In the genomic region with DNA sequence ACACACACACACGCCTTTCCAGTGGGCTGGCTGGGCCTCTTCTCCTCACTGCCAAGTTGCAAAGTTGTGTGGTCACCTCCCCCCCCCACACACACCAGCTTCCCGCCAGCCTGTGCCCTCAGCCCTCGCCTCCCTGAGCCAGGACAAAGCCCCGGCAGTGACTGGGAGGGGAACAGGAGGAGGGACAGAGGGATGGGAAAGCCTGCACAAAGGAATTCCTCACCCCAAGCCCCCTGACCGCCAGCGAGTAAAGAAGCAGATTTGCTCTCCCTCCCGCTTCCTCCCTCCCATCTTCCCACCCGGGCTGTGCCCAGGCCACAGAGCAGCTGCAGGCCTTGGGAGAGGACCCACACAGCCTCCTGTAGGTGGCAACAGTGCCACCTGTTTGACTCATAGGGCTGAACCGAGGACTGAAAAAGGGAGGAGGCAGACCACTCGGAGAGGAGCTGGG, we compare ENCODE assay signal across 1 cellular context.
TF ChIP-seq lines count a peak whose summit lies in the region.

A gene with protein sequence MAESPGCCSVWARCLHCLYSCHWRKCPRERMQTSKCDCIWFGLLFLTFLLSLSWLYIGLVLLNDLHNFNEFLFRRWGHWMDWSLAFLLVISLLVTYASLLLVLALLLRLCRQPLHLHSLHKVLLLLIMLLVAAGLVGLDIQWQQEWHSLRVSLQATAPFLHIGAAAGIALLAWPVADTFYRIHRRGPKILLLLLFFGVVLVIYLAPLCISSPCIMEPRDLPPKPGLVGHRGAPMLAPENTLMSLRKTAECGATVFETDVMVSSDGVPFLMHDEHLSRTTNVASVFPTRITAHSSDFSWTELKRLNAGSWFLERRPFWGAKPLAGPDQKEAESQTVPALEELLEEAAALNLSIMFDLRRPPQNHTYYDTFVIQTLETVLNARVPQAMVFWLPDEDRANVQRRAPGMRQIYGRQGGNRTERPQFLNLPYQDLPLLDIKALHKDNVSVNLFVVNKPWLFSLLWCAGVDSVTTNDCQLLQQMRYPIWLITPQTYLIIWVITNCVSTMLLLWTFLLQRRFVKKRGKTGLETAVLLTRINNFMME (plus strand): TSS at position 429 of the 451 bp plus-strand sequence. CDS start 1,671 bp downstream, outside the sequence.

TF ChIP-seq in HepG2, 621 proteins besides CTCF, POLR2A, EP300 and RAD21:
- no peak for TF ChIP-seq ZNF557 (CRISPR knock-in tag; IDR thresholded peaks at IDR 0.05)
- no peak for TF ChIP-seq TCF7 (IDR thresholded peaks at IDR 0.05; ENCODE audit: low read depth)
- peak; percentile 82 for TF ChIP-seq ZNF263 (CRISPR knock-in tag; IDR thresholded peaks at IDR 0.05)
- TF ChIP-seq, protein P1, sequence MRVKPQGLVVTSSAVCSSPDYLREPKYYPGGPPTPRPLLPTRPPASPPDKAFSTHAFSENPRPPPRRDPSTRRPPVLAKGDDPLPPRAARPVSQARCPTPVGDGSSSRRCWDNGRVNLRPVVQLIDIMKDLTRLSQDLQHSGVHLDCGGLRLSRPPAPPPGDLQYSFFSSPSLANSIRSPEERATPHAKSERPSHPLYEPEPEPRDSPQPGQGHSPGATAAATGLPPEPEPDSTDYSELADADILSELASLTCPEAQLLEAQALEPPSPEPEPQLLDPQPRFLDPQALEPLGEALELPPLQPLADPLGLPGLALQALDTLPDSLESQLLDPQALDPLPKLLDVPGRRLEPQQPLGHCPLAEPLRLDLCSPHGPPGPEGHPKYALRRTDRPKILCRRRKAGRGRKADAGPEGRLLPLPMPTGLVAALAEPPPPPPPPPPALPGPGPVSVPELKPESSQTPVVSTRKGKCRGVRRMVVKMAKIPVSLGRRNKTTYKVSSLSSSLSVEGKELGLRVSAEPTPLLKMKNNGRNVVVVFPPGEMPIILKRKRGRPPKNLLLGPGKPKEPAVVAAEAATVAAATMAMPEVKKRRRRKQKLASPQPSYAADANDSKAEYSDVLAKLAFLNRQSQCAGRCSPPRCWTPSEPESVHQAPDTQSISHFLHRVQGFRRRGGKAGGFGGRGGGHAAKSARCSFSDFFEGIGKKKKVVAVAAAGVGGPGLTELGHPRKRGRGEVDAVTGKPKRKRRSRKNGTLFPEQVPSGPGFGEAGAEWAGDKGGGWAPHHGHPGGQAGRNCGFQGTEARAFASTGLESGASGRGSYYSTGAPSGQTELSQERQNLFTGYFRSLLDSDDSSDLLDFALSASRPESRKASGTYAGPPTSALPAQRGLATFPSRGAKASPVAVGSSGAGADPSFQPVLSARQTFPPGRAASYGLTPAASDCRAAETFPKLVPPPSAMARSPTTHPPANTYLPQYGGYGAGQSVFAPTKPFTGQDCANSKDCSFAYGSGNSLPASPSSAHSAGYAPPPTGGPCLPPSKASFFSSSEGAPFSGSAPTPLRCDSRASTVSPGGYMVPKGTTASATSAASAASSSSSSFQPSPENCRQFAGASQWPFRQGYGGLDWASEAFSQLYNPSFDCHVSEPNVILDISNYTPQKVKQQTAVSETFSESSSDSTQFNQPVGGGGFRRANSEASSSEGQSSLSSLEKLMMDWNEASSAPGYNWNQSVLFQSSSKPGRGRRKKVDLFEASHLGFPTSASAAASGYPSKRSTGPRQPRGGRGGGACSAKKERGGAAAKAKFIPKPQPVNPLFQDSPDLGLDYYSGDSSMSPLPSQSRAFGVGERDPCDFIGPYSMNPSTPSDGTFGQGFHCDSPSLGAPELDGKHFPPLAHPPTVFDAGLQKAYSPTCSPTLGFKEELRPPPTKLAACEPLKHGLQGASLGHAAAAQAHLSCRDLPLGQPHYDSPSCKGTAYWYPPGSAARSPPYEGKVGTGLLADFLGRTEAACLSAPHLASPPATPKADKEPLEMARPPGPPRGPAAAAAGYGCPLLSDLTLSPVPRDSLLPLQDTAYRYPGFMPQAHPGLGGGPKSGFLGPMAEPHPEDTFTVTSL (CRISPR knock-in tag; IDR thresholded peaks at IDR 0.05; ENCODE audit: borderline replicate concordance), result no peak
- TF ChIP-seq, protein P2, sequence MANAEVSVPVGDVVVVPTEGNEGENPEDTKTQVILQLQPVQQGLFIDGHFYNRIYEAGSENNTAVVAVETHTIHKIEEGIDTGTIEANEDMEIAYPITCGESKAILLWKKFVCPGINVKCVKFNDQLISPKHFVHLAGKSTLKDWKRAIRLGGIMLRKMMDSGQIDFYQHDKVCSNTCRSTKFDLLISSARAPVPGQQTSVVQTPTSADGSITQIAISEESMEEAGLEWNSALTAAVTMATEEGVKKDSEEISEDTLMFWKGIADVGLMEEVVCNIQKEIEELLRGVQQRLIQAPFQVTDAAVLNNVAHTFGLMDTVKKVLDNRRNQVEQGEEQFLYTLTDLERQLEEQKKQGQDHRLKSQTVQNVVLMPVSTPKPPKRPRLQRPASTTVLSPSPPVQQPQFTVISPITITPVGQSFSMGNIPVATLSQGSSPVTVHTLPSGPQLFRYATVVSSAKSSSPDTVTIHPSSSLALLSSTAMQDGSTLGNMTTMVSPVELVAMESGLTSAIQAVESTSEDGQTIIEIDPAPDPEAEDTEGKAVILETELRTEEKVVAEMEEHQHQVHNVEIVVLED (CRISPR knock-in tag; IDR thresholded peaks at IDR 0.05; ENCODE audit: borderline replicate concordance), result no peak
- TF ChIP-seq, protein P3, sequence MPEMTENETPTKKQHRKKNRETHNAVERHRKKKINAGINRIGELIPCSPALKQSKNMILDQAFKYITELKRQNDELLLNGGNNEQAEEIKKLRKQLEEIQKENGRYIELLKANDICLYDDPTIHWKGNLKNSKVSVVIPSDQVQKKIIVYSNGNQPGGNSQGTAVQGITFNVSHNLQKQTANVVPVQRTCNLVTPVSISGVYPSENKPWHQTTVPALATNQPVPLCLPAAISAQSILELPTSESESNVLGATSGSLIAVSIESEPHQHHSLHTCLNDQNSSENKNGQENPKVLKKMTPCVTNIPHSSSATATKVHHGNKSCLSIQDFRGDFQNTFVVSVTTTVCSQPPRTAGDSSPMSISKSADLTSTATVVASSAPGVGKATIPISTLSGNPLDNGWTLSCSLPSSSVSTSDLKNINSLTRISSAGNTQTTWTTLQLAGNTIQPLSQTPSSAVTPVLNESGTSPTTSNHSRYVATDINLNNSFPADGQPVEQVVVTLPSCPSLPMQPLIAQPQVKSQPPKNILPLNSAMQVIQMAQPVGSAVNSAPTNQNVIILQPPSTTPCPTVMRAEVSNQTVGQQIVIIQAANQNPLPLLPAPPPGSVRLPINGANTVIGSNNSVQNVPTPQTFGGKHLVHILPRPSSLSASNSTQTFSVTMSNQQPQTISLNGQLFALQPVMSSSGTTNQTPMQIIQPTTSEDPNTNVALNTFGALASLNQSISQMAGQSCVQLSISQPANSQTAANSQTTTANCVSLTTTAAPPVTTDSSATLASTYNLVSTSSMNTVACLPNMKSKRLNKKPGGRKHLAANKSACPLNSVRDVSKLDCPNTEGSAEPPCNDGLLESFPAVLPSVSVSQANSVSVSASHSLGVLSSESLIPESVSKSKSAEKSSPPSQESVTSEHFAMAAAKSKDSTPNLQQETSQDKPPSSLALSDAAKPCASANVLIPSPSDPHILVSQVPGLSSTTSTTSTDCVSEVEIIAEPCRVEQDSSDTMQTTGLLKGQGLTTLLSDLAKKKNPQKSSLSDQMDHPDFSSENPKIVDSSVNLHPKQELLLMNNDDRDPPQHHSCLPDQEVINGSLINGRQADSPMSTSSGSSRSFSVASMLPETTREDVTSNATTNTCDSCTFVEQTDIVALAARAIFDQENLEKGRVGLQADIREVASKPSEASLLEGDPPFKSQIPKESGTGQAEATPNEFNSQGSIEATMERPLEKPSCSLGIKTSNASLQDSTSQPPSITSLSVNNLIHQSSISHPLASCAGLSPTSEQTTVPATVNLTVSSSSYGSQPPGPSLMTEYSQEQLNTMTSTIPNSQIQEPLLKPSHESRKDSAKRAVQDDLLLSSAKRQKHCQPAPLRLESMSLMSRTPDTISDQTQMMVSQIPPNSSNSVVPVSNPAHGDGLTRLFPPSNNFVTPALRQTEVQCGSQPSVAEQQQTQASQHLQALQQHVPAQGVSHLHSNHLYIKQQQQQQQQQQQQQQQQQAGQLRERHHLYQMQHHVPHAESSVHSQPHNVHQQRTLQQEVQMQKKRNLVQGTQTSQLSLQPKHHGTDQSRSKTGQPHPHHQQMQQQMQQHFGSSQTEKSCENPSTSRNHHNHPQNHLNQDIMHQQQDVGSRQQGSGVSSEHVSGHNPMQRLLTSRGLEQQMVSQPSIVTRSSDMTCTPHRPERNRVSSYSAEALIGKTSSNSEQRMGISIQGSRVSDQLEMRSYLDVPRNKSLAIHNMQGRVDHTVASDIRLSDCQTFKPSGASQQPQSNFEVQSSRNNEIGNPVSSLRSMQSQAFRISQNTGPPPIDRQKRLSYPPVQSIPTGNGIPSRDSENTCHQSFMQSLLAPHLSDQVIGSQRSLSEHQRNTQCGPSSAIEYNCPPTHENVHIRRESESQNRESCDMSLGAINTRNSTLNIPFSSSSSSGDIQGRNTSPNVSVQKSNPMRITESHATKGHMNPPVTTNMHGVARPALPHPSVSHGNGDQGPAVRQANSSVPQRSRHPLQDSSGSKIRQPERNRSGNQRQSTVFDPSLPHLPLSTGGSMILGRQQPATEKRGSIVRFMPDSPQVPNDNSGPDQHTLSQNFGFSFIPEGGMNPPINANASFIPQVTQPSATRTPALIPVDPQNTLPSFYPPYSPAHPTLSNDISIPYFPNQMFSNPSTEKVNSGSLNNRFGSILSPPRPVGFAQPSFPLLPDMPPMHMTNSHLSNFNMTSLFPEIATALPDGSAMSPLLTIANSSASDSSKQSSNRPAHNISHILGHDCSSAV (CRISPR knock-in tag; IDR thresholded peaks at IDR 0.05; ENCODE audit: borderline replicate concordance), result no peak
- peak; percentile 32; the same call in 1 of the 2 replicates for TF ChIP-seq FOSL2 (CRISPR knock-in tag; IDR thresholded peaks at IDR 0.05)
- 0 out of 2 replicates have a peak, but pooled peaks have one; percentile 42 for TF ChIP-seq HNRNPL (IDR thresholded peaks at IDR 0.05; ENCODE audit: low read depth, low read length)
- TF ChIP-seq KLF6 (CRISPR knock-in tag; IDR thresholded peaks at IDR 0.05), result no peak
- no peak for TF ChIP-seq ZNF10 (CRISPR knock-in tag; IDR thresholded peaks at IDR 0.05; ENCODE audit: borderline replicate concordance, low read depth)
- no peak for TF ChIP-seq ZFP62 (CRISPR knock-in tag; IDR thresholded peaks at IDR 0.05)
- no peak for TF ChIP-seq ZSCAN31 (CRISPR knock-in tag; IDR thresholded peaks at IDR 0.05; ENCODE audit: low read depth)
- TF ChIP-seq ZNF326 (CRISPR knock-in tag; IDR thresholded peaks at IDR 0.05; ENCODE audit: borderline replicate concordance), result no peak
- TF ChIP-seq ZNF468 (CRISPR knock-in tag; IDR thresholded peaks at IDR 0.05), result no peak
- no peak for TF ChIP-seq NR3C1 (CRISPR knock-in tag; IDR thresholded peaks at IDR 0.05)
- TF ChIP-seq XRCC5 (optimal IDR thresholded peaks at IDR 0.05; ENCODE audit: low read length), result peak; percentile 37
- TF ChIP-seq STAG1 (CRISPR knock-in tag; IDR thresholded peaks at IDR 0.05), result peak; percentile 64
- TF ChIP-seq GATA4 (IDR thresholded peaks at IDR 0.05; ENCODE audit: borderline replicate concordance, low read depth), result no peak
- TF ChIP-seq, protein P4, sequence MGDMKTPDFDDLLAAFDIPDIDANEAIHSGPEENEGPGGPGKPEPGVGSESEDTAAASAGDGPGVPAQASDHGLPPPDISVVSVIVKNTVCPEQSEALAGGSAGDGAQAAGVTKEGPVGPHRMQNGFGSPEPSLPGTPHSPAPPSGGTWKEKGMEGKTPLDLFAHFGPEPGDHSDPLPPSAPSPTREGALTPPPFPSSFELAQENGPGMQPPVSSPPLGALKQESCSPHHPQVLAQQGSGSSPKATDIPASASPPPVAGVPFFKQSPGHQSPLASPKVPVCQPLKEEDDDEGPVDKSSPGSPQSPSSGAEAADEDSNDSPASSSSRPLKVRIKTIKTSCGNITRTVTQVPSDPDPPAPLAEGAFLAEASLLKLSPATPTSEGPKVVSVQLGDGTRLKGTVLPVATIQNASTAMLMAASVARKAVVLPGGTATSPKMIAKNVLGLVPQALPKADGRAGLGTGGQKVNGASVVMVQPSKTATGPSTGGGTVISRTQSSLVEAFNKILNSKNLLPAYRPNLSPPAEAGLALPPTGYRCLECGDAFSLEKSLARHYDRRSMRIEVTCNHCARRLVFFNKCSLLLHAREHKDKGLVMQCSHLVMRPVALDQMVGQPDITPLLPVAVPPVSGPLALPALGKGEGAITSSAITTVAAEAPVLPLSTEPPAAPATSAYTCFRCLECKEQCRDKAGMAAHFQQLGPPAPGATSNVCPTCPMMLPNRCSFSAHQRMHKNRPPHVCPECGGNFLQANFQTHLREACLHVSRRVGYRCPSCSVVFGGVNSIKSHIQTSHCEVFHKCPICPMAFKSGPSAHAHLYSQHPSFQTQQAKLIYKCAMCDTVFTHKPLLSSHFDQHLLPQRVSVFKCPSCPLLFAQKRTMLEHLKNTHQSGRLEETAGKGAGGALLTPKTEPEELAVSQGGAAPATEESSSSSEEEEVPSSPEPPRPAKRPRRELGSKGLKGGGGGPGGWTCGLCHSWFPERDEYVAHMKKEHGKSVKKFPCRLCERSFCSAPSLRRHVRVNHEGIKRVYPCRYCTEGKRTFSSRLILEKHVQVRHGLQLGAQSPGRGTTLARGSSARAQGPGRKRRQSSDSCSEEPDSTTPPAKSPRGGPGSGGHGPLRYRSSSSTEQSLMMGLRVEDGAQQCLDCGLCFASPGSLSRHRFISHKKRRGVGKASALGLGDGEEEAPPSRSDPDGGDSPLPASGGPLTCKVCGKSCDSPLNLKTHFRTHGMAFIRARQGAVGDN (CRISPR knock-in tag; IDR thresholded peaks at IDR 0.05), result 0 out of 2 replicates have a peak, but pooled peaks have one; percentile 13
- TF ChIP-seq SNAI1 (CRISPR knock-in tag; IDR thresholded peaks at IDR 0.05; ENCODE audit: borderline replicate concordance), result no peak
